ENCODE assay signal across 36 cellular contexts in the genomic region with DNA sequence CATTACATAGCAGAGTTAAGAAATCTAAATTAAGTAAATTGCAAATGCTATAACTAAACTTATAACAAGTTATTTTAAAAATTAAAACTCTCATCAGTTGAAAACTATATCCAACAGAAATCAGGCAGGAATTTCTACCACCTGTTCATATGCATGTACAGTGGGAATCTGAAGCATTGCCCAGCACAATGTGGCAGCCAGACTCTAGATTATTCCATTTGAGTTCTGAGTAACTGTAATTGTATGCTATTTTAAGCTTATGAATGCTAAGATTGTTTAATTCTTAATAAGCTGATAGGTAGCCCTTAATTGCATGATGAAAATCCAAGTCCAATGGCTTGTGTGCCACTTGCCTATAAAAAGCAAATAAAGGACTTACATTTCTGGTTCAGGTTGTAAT.
"Had no signal": no experiment of that assay in that cellular context is flagged by ENCODE, and none has a peak within 500 bp of the region (broad histone marks: within the 10 kb centered on the region; RNA-seq: fewer than 3 reads in every experiment).

No MANE protein-coding gene starts in this region.

- H3K4me1 Mint-ChIP-seq: activated naive CD4-positive, alpha-beta T cell treated with anti-CD3 and anti-CD28 coated beads, Interleukin-2, amount 10 ng/mL, durations not matched to agents 7 days and 5 days; activated naive CD4-positive, alpha-beta T cell treated with anti-CD3 and anti-CD28 coated beads, Interleukin-2, amount 50 U/mL, for 24 hours; activated naive CD8-positive, alpha-beta T cell treated with anti-CD3 and anti-CD28 coated beads for 36 hours; activated naive CD8-positive, alpha-beta T cell treated with anti-CD3 and anti-CD28 coated beads, Interleukin-2, amount 10 ng/mL, durations not matched to agents 7 days and 5 days; activated naive CD8-positive, alpha-beta T cell treated with anti-CD3 and anti-CD28 coated beads, Interleukin-2, amount 50 U/mL, for 24 hours; activated T-helper 17 cell treated with anti-CD3 and anti-CD28 coated beads, Interleukin-2, amount 50 U/mL, for 72 hours; central memory CD8-positive, alpha-beta T cell had no signal

- H3K36me3 Mint-ChIP-seq: activated naive CD4-positive, alpha-beta T cell treated with anti-CD3 and anti-CD28 coated beads, Interleukin-2, amount 10 ng/mL, durations not matched to agents 7 days and 5 days; activated naive CD4-positive, alpha-beta T cell treated with anti-CD3 and anti-CD28 coated beads, Interleukin-2, amount 50 U/mL, for 24 hours; activated naive CD8-positive, alpha-beta T cell; activated naive CD8-positive, alpha-beta T cell treated with anti-CD3 and anti-CD28 coated beads for 36 hours; activated naive CD8-positive, alpha-beta T cell treated with anti-CD3 and anti-CD28 coated beads, Interleukin-2, amount 10 ng/mL, durations not matched to agents 7 days and 5 days had no signal

- H3K27ac Mint-ChIP-seq: activated naive CD4-positive, alpha-beta T cell treated with anti-CD3 and anti-CD28 coated beads for 36 hours; activated naive CD4-positive, alpha-beta T cell treated with anti-CD3 and anti-CD28 coated beads, Interleukin-2, amount 10 ng/mL, durations not matched to agents 7 days and 5 days; activated naive CD4-positive, alpha-beta T cell treated with anti-CD3 and anti-CD28 coated beads, Interleukin-2, amount 50 U/mL, for 24 hours; activated naive CD4-positive, alpha-beta T cell treated with anti-CD3 and anti-CD28 coated beads, Interleukin-2, amount 50 U/mL, for 72 hours; activated naive CD8-positive, alpha-beta T cell; activated naive CD8-positive, alpha-beta T cell treated with anti-CD3 and anti-CD28 coated beads for 36 hours; activated naive CD8-positive, alpha-beta T cell treated with anti-CD3 and anti-CD28 coated beads, Interleukin-2, amount 10 ng/mL, durations not matched to agents 7 days and 5 days; activated naive CD8-positive, alpha-beta T cell treated with anti-CD3 and anti-CD28 coated beads, Interleukin-2, amount 50 U/mL, for 24 hours; activated T-cell treated with anti-CD3 and anti-CD28 coated beads, Interleukin-2, amount 50 U/mL, for 24 hours; activated T-cell treated with anti-CD3 and anti-CD28 coated beads, Interleukin-2, amount 50 U/mL, for 72 hours; activated T-helper 1 cell treated with anti-CD3 and anti-CD28 coated beads, Interleukin-12 subunit alpha, Interleukin-12 subunit beta, Interleukin-2, Interleukin-4 antibody, amounts not matched to agents 30 ng/mL and 10 ng/mL and 1 ng/mL, durations not matched to agents 14 hours and 24 hours and 36 hours; activated T-helper 17 cell treated with anti-CD3 and anti-CD28 coated beads, Interleukin-2, amount 50 U/mL, for 72 hours; activated T-helper 2 cell treated with anti-CD3 and anti-CD28 coated beads, Interferon-gamma antibody, Interleukin-2, Interleukin-4, amounts not matched to agents 10 μg/mL and 5 μg/mL and 100 μg/mL, durations not matched to agents 14 hours and 24 hours and 36 hours had no signal

- H3K4me3 Mint-ChIP-seq: activated naive CD4-positive, alpha-beta T cell treated with anti-CD3 and anti-CD28 coated beads for 36 hours; activated naive CD4-positive, alpha-beta T cell treated with anti-CD3 and anti-CD28 coated beads, Interleukin-2, amount 10 ng/mL, durations not matched to agents 7 days and 5 days; activated naive CD4-positive, alpha-beta T cell treated with anti-CD3 and anti-CD28 coated beads, Interleukin-2, amount 50 U/mL, for 24 hours; activated naive CD8-positive, alpha-beta T cell; activated naive CD8-positive, alpha-beta T cell treated with anti-CD3 and anti-CD28 coated beads for 36 hours; activated naive CD8-positive, alpha-beta T cell treated with anti-CD3 and anti-CD28 coated beads, Interleukin-2, amount 10 ng/mL, durations not matched to agents 7 days and 5 days; activated naive CD8-positive, alpha-beta T cell treated with anti-CD3 and anti-CD28 coated beads, Interleukin-2, amount 50 U/mL, for 24 hours; activated T-cell treated with anti-CD3 and anti-CD28 coated beads, Interleukin-2, amount 50 U/mL, for 24 hours; activated T-cell treated with anti-CD3 and anti-CD28 coated beads, Interleukin-2, amount 50 U/mL, for 4 hours; activated T-cell treated with anti-CD3 and anti-CD28 coated beads, Interleukin-2, amount 50 U/mL, for 72 hours; activated T-helper 1 cell treated with anti-CD3 and anti-CD28 coated beads, Interleukin-12 subunit alpha, Interleukin-12 subunit beta, Interleukin-2, Interleukin-4 antibody, amounts not matched to agents 30 ng/mL and 10 ng/mL and 1 ng/mL, durations not matched to agents 14 hours and 24 hours and 36 hours; activated T-helper 17 cell treated with anti-CD3 and anti-CD28 coated beads, Interleukin-2, amount 50 U/mL, for 72 hours; brain; central memory CD8-positive, alpha-beta T cell had no signal

- H3K9me3 Mint-ChIP-seq: activated naive CD4-positive, alpha-beta T cell treated with anti-CD3 and anti-CD28 coated beads, Interleukin-2, amount 10 ng/mL, durations not matched to agents 7 days and 5 days; activated naive CD4-positive, alpha-beta T cell treated with anti-CD3 and anti-CD28 coated beads, Interleukin-2, amount 50 U/mL, for 24 hours; activated T-helper 1 cell treated with anti-CD3 and anti-CD28 coated beads, Interleukin-12 subunit alpha, Interleukin-12 subunit beta, Interleukin-2, Interleukin-4 antibody, amounts not matched to agents 30 ng/mL and 10 ng/mL and 1 ng/mL, durations not matched to agents 14 hours and 24 hours and 36 hours had no signal

- H3K27me3 Mint-ChIP-seq: activated naive CD4-positive, alpha-beta T cell treated with anti-CD3 and anti-CD28 coated beads, Interleukin-2, amount 10 ng/mL, durations not matched to agents 7 days and 5 days; activated naive CD4-positive, alpha-beta T cell treated with anti-CD3 and anti-CD28 coated beads, Interleukin-2, amount 50 U/mL, for 24 hours; activated naive CD8-positive, alpha-beta T cell; activated naive CD8-positive, alpha-beta T cell treated with anti-CD3 and anti-CD28 coated beads for 36 hours; activated naive CD8-positive, alpha-beta T cell treated with anti-CD3 and anti-CD28 coated beads, Interleukin-2, amount 10 ng/mL, durations not matched to agents 7 days and 5 days; activated naive CD8-positive, alpha-beta T cell treated with anti-CD3 and anti-CD28 coated beads, Interleukin-2, amount 50 U/mL, for 24 hours; activated T-cell treated with anti-CD3 and anti-CD28 coated beads, Interleukin-2, amount 50 U/mL, for 24 hours; activated T-helper 17 cell treated with anti-CD3 and anti-CD28 coated beads, Interleukin-2, amount 50 U/mL, for 72 hours; brain; central memory CD8-positive, alpha-beta T cell had no signal

- DNase-seq: activated effector memory CD4-positive, alpha-beta T cell treated with anti-CD3 and anti-CD28 coated beads, Interleukin-2, amount 50 U/mL, for 16 hours; activated effector memory CD4-positive, alpha-beta T cell treated with Interleukin-2 at 50 U/mL for 16 hours; activated gamma-delta T cell; activated gamma-delta T cell treated with Interleukin-2 at 50 U/mL for 16 hours; activated naive CD4-positive, alpha-beta T cell; activated naive CD4-positive, alpha-beta T cell treated with anti-CD3 and anti-CD28 coated beads for 36 hours; activated naive CD4-positive, alpha-beta T cell treated with anti-CD3 and anti-CD28 coated beads, Interleukin-2, amount 10 ng/mL, durations not matched to agents 7 days and 5 days; activated naive CD4-positive, alpha-beta T cell treated with anti-CD3 and anti-CD28 coated beads, Interleukin-2, amount 50 U/mL, for 16 hours; activated naive CD4-positive, alpha-beta T cell treated with Interleukin-2 at 50 U/mL for 16 hours; activated naive CD8-positive, alpha-beta T cell treated with anti-CD3 and anti-CD28 coated beads for 36 hours; activated naive CD8-positive, alpha-beta T cell treated with anti-CD3 and anti-CD28 coated beads, Interleukin-2, amount 10 ng/mL, durations not matched to agents 7 days and 5 days; activated naive CD8-positive, alpha-beta T cell treated with anti-CD3 and anti-CD28 coated beads, Interleukin-2, amount 50 U/mL, for 24 hours; activated T-cell treated with anti-CD3 and anti-CD28 coated beads, Interleukin-2, amount 50 U/mL, for 1 hour; activated T-cell treated with anti-CD3 and anti-CD28 coated beads, Interleukin-2, amount 50 U/mL, for 24 hours; activated T-cell treated with anti-CD3 and anti-CD28 coated beads, Interleukin-2, amount 50 U/mL, for 4 hours; activated T-cell treated with anti-CD3 and anti-CD28 coated beads, Interleukin-2, amount 50 U/mL, for 48 hours; activated T-cell treated with anti-CD3 and anti-CD28 coated beads, Interleukin-2, amount 50 U/mL, for 72 hours; adrenal gland; amniotic stem cell; amygdala; anterior cingulate cortex; aorta; body of pancreas; brain microvascular endothelial cell; central memory CD4-positive, alpha-beta T cell; cerebellar nuclear complex had no signal

- FAIRE-seq: astrocyte, bronchial epithelial cell had no signal
